ENCODE assay signal across 1 cellular context in the genomic region with DNA sequence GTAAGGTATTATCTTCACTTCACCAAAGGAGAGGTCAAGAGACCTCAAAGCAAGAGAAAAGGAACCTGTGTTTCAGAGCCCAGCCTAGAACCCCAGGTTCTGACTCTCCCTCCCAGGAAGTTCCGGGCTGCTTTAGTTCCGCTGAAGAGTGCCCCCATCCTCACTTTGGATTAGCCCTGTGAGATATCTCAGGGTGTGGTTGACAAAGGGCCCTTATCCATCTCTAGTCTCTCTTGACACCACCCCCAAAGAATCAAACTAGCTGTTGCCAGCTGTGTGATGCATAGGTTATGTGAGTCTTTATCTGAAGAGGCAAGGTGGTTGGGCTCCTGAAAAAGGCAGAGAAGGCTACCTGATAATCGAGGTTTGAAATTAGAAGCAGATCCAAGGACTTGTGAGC.
TF ChIP-seq lines count a peak whose summit lies in the region.

No MANE protein-coding gene starts in this region.

TF ChIP-seq in K562, 482 proteins besides CTCF, POLR2A, EP300 and RAD21 (continued from another document and continues in another):
- TF ChIP-seq KLF6 (CRISPR knock-in tag; IDR thresholded peaks at IDR 0.05; ENCODE audit: borderline replicate concordance) (no peak), CBFA2T3 (IDR thresholded peaks at IDR 0.05) (peak; percentile 83), PHF21A (IDR thresholded peaks at IDR 0.05; ENCODE audit: borderline replicate concordance, low read depth) (no peak), DPF2 (IDR thresholded peaks at IDR 0.05) (0 out of 2 replicates have a peak, but pooled peaks have one; percentile 16), ATF1 (CRISPR knock-in tag; IDR thresholded peaks at IDR 0.05) (no peak), ATF1 (tag; IDR thresholded peaks at IDR 0.05) (no peak), L3MBTL2 (IDR thresholded peaks at IDR 0.05) (no peak), TAL1 (IDR thresholded peaks at IDR 0.05) (peak; percentile 43; the same call in 1 of the 2 replicates), ZNF785 (CRISPR knock-in tag; IDR thresholded peaks at IDR 0.05) (no peak), ZC3H4 (CRISPR knock-in tag; IDR thresholded peaks at IDR 0.05; ENCODE audit: borderline replicate concordance) (no peak), ZNF41 (CRISPR knock-in tag; conservative IDR thresholded peaks at IDR 0.05) (no peak), ZNF274 (IDR thresholded peaks at IDR 0.05; ENCODE audit: borderline replicate concordance, low read depth, low read length) (no peak), RCOR1 (IDR thresholded peaks at IDR 0.05; ENCODE audit: borderline replicate concordance in 1 of 2, low read depth in 2 of 2, low read length in 2 of 2) (peak in 1 of 2 experiments; percentile 25; a peak in 1 of 4 replicates), ZBTB8A (IDR thresholded peaks at IDR 0.05; ENCODE audit: partially characterized antibody) (no peak), FIP1L1 (IDR thresholded peaks at IDR 0.05; ENCODE audit: low read depth, low read length, poor library complexity, severe bottlenecking) (no peak), ZKSCAN3 (CRISPR knock-in tag; IDR thresholded peaks at IDR 0.05) (no peak), FOXM1 (IDR thresholded peaks at IDR 0.05; ENCODE audit: low read depth) (0 out of 2 replicates have a peak, but pooled peaks have one; percentile 14), FOXM1 (CRISPR knock-in tag; IDR thresholded peaks at IDR 0.05; ENCODE audit: low read depth) (no peak), NEUROD1 (IDR thresholded peaks at IDR 0.05; ENCODE audit: borderline replicate concordance, low read depth, low read length, partially characterized antibody) (no peak), E2F3 (CRISPR knock-in tag; IDR thresholded peaks at IDR 0.05) (no peak), PPARD (CRISPR knock-in tag; IDR thresholded peaks at IDR 0.05) (no peak), HEY1 (CRISPR knock-in tag; IDR thresholded peaks at IDR 0.05; ENCODE audit: borderline replicate concordance) (no peak), SMC3 (conservative IDR thresholded peaks at IDR 0.05; ENCODE audit: insufficient read depth, low read depth, low read length) (no peak), NFIX (CRISPR knock-in tag; IDR thresholded peaks at IDR 0.05; ENCODE audit: low read depth) (no peak), PRPF4 (IDR thresholded peaks at IDR 0.05; ENCODE audit: insufficient read depth, low read depth, low read length, poor library complexity, severe bottlenecking) (no peak), ZNF584 (CRISPR knock-in tag; IDR thresholded peaks at IDR 0.05; ENCODE audit: low read depth) (no peak), ZFP36 (IDR thresholded peaks at IDR 0.05; ENCODE audit: low read depth, low read length, partially characterized antibody) (no peak), ZFPM2 (CRISPR knock-in tag; IDR thresholded peaks at IDR 0.05) (no peak), ZNF77 (CRISPR knock-in tag; IDR thresholded peaks at IDR 0.05) (no peak), MXI1 (IDR thresholded peaks at IDR 0.05; ENCODE audit: low read depth, low read length) (no peak), JUND (IDR thresholded peaks at IDR 0.05; ENCODE audit: borderline replicate concordance, low read depth, low read length) (peak; percentile 8; the same call in 1 of the 2 replicates), JUND (tag; IDR thresholded peaks at IDR 0.05; ENCODE audit: borderline replicate concordance, low read depth, low read length) (no peak), NR3C1 (CRISPR knock-in tag; IDR thresholded peaks at IDR 0.05) (no peak), U2AF2 (optimal IDR thresholded peaks at IDR 0.05; ENCODE audit: low read depth, low read length) (no peak), ZKSCAN1 (IDR thresholded peaks at IDR 0.05; ENCODE audit: low read depth, low read length) (no peak), TEAD1 (CRISPR knock-in tag; IDR thresholded peaks at IDR 0.05) (no peak), HSF4 (CRISPR knock-in tag; IDR thresholded peaks at IDR 0.05; ENCODE audit: borderline replicate concordance) (no peak), NCOA2 (IDR thresholded peaks at IDR 0.05; ENCODE audit: partially characterized antibody in 2 of 2) (no peak), XRCC3 (IDR thresholded peaks at IDR 0.05) (no peak), ZFX (CRISPR knock-in tag; IDR thresholded peaks at IDR 0.05) (no peak)
- TF ChIP-seq, protein P1, sequence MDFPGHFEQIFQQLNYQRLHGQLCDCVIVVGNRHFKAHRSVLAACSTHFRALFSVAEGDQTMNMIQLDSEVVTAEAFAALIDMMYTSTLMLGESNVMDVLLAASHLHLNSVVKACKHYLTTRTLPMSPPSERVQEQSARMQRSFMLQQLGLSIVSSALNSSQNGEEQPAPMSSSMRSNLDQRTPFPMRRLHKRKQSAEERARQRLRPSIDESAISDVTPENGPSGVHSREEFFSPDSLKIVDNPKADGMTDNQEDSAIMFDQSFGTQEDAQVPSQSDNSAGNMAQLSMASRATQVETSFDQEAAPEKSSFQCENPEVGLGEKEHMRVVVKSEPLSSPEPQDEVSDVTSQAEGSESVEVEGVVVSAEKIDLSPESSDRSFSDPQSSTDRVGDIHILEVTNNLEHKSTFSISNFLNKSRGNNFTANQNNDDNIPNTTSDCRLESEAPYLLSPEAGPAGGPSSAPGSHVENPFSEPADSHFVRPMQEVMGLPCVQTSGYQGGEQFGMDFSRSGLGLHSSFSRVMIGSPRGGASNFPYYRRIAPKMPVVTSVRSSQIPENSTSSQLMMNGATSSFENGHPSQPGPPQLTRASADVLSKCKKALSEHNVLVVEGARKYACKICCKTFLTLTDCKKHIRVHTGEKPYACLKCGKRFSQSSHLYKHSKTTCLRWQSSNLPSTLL (IDR thresholded peaks at IDR 0.05): no peak
- TF ChIP-seq, protein P2, sequence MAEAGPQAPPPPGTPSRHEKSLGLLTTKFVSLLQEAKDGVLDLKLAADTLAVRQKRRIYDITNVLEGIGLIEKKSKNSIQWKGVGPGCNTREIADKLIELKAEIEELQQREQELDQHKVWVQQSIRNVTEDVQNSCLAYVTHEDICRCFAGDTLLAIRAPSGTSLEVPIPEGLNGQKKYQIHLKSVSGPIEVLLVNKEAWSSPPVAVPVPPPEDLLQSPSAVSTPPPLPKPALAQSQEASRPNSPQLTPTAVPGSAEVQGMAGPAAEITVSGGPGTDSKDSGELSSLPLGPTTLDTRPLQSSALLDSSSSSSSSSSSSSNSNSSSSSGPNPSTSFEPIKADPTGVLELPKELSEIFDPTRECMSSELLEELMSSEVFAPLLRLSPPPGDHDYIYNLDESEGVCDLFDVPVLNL (CRISPR knock-in tag; IDR thresholded peaks at IDR 0.05; ENCODE audit: low read depth): no peak
- TF ChIP-seq, protein P3, sequence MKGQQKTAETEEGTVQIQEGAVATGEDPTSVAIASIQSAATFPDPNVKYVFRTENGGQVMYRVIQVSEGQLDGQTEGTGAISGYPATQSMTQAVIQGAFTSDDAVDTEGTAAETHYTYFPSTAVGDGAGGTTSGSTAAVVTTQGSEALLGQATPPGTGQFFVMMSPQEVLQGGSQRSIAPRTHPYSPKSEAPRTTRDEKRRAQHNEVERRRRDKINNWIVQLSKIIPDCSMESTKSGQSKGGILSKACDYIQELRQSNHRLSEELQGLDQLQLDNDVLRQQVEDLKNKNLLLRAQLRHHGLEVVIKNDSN (CRISPR knock-in tag; IDR thresholded peaks at IDR 0.05): no peak
- TF ChIP-seq, protein P4, sequence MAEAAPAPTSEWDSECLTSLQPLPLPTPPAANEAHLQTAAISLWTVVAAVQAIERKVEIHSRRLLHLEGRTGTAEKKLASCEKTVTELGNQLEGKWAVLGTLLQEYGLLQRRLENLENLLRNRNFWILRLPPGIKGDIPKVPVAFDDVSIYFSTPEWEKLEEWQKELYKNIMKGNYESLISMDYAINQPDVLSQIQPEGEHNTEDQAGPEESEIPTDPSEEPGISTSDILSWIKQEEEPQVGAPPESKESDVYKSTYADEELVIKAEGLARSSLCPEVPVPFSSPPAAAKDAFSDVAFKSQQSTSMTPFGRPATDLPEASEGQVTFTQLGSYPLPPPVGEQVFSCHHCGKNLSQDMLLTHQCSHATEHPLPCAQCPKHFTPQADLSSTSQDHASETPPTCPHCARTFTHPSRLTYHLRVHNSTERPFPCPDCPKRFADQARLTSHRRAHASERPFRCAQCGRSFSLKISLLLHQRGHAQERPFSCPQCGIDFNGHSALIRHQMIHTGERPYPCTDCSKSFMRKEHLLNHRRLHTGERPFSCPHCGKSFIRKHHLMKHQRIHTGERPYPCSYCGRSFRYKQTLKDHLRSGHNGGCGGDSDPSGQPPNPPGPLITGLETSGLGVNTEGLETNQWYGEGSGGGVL (CRISPR knock-in tag; IDR thresholded peaks at IDR 0.05): no peak
- TF ChIP-seq, protein P5, sequence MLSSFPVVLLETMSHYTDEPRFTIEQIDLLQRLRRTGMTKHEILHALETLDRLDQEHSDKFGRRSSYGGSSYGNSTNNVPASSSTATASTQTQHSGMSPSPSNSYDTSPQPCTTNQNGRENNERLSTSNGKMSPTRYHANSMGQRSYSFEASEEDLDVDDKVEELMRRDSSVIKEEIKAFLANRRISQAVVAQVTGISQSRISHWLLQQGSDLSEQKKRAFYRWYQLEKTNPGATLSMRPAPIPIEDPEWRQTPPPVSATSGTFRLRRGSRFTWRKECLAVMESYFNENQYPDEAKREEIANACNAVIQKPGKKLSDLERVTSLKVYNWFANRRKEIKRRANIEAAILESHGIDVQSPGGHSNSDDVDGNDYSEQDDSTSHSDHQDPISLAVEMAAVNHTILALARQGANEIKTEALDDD (IDR thresholded peaks at IDR 0.05): peak; percentile 97
- TF ChIP-seq, protein P6, sequence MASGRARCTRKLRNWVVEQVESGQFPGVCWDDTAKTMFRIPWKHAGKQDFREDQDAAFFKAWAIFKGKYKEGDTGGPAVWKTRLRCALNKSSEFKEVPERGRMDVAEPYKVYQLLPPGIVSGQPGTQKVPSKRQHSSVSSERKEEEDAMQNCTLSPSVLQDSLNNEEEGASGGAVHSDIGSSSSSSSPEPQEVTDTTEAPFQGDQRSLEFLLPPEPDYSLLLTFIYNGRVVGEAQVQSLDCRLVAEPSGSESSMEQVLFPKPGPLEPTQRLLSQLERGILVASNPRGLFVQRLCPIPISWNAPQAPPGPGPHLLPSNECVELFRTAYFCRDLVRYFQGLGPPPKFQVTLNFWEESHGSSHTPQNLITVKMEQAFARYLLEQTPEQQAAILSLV (tag; IDR thresholded peaks at IDR 0.05): no peak
- TF ChIP-seq, protein P7, sequence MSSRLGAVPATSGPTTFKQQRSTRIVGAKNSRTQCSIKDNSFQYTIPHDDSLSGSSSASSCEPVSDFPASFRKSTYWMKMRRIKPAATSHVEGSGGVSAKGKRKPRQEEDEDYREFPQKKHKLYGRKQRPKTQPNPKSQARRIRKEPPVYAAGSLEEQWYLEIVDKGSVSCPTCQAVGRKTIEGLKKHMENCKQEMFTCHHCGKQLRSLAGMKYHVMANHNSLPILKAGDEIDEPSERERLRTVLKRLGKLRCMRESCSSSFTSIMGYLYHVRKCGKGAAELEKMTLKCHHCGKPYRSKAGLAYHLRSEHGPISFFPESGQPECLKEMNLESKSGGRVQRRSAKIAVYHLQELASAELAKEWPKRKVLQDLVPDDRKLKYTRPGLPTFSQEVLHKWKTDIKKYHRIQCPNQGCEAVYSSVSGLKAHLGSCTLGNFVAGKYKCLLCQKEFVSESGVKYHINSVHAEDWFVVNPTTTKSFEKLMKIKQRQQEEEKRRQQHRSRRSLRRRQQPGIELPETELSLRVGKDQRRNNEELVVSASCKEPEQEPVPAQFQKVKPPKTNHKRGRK (tag; IDR thresholded peaks at IDR 0.05): no peak
- TF ChIP-seq, protein P8, sequence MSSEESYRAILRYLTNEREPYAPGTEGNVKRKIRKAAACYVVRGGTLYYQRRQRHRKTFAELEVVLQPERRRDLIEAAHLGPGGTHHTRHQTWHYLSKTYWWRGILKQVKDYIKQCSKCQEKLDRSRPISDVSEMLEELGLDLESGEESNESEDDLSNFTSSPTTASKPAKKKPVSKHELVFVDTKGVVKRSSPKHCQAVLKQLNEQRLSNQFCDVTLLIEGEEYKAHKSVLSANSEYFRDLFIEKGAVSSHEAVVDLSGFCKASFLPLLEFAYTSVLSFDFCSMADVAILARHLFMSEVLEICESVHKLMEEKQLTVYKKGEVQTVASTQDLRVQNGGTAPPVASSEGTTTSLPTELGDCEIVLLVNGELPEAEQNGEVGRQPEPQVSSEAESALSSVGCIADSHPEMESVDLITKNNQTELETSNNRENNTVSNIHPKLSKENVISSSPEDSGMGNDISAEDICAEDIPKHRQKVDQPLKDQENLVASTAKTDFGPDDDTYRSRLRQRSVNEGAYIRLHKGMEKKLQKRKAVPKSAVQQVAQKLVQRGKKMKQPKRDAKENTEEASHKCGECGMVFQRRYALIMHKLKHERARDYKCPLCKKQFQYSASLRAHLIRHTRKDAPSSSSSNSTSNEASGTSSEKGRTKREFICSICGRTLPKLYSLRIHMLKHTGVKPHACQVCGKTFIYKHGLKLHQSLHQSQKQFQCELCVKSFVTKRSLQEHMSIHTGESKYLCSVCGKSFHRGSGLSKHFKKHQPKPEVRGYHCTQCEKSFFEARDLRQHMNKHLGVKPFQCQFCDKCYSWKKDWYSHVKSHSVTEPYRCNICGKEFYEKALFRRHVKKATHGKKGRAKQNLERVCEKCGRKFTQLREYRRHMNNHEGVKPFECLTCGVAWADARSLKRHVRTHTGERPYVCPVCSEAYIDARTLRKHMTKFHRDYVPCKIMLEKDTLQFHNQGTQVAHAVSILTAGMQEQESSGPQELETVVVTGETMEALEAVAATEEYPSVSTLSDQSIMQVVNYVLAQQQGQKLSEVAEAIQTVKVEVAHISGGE (CRISPR knock-in tag; IDR thresholded peaks at IDR 0.05): 0 out of 6 replicates have a peak, but pooled peaks of 1 of the 3 experiments have one; percentile 46
- TF ChIP-seq, protein P9, sequence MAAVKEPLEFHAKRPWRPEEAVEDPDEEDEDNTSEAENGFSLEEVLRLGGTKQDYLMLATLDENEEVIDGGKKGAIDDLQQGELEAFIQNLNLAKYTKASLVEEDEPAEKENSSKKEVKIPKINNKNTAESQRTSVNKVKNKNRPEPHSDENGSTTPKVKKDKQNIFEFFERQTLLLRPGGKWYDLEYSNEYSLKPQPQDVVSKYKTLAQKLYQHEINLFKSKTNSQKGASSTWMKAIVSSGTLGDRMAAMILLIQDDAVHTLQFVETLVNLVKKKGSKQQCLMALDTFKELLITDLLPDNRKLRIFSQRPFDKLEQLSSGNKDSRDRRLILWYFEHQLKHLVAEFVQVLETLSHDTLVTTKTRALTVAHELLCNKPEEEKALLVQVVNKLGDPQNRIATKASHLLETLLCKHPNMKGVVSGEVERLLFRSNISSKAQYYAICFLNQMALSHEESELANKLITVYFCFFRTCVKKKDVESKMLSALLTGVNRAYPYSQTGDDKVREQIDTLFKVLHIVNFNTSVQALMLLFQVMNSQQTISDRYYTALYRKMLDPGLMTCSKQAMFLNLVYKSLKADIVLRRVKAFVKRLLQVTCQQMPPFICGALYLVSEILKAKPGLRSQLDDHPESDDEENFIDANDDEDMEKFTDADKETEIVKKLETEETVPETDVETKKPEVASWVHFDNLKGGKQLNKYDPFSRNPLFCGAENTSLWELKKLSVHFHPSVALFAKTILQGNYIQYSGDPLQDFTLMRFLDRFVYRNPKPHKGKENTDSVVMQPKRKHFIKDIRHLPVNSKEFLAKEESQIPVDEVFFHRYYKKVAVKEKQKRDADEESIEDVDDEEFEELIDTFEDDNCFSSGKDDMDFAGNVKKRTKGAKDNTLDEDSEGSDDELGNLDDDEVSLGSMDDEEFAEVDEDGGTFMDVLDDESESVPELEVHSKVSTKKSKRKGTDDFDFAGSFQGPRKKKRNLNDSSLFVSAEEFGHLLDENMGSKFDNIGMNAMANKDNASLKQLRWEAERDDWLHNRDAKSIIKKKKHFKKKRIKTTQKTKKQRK (IDR thresholded peaks at IDR 0.05; ENCODE audit: borderline replicate concordance, low read depth, low read length): no peak
